ENCODE assay signal across 9 cellular contexts in the genomic region with DNA sequence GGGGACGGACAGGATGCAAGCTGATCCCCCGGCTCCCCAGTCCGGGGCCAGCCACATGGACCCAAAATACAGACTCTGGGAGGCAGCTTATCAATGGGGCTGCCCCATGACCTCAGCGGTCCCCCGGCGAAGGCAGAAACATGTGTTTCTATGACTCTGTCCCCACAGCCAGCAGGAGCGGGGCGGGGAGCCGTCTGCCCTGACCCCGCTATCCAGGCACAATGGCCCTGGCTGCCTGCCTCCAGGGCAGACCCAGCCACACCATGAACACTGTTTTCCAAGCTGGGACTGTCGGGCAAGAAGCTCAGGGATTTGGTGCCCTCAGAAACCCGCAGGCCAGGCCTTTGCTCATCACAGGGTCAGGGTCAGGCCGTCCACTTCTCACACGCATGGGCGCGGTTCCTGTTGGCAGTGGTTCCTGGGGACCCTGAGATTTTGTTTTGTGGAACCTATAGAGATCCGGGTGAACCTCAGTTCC.
DNase-seq lines count a peak whose midpoint lies in the region; ATAC-seq and TF ChIP-seq lines count a peak whose summit lies in the region.
"Had no signal": no experiment of that assay in that cellular context is flagged by ENCODE, and none has a peak within 500 bp of the region (broad histone marks: within the 10 kb centered on the region; RNA-seq: fewer than 3 reads in every experiment).

No MANE protein-coding gene starts in this region.

- TF ChIP-seq POLR2A in upper lobe of left lung (IDR thresholded peaks at IDR 0.05): no peak

- TF ChIP-seq EP300 in upper lobe of left lung (IDR thresholded peaks at IDR 0.05): no peak

- no peak for TF ChIP-seq CTCF in cardiac muscle cell (IDR thresholded peaks at IDR 0.05; ENCODE audit: low read depth, low read length)
- no peak for TF ChIP-seq CTCF in osteocyte (IDR thresholded peaks at IDR 0.05)
- TF ChIP-seq CTCF in upper lobe of left lung (IDR thresholded peaks at IDR 0.05): no peak

- DNase-seq in cardiac muscle cell (ENCODE audit: low read depth in 1 of 2, low spot score in 1 of 2) (no peak), osteocyte (ENCODE audit: extremely low spot score, unreplicated experiment) (no peak), upper lobe of left lung (no peak), HPDE6-E6E7 (ENCODE audit: extremely low spot score) (no peak), KG1 (lab: John Stamatoyannopoulos, UW) (no peak), NCI-H1436 (lab: John Stamatoyannopoulos, UW) (no peak)
- DNase-seq: activated CD8-positive, alpha-beta T cell treated with anti-CD3 and anti-CD28 coated beads, Interleukin-2, amount 10 ng/mL, durations not matched to agents 7 days and 5 days; DMS79 had no signal

- H3K4me1 Mint-ChIP-seq in osteocyte (ENCODE audit: unreplicated experiment): peaks cover 36% of the 10 kb centered on the region

- peaks cover 9% of the 10 kb centered on the region for H3K36me3 Mint-ChIP-seq in osteocyte (ENCODE audit: unreplicated experiment)

- peaks cover 8% of the 10 kb centered on the region for H3K36me3 ChIP-seq in cardiac muscle cell
- peaks cover 12 to 74% (median 51%) of the 10 kb centered on the region in 4 donors for H3K36me3 ChIP-seq in upper lobe of left lung

- 32 to 48% (median 39%) methylated on average over 17 of the region's 17 CpGs for WGBS in adipose tissue, 3 donors
- WGBS in upper lobe of left lung, 2 donors: 56% methylated on average over 6 to 13 of the region's 17 CpGs

- H3K27ac ChIP-seq in adipose tissue (ENCODE audit: low read depth, low read length): peak overlapping the region; percentile 6
- H3K27ac ChIP-seq in cardiac muscle cell: peak overlapping the region; percentile 52
- H3K27ac ChIP-seq in upper lobe of left lung: peak overlapping the region; percentile 83 to 89 (median 88)

- H3K9me3 Mint-ChIP-seq in osteocyte (ENCODE audit: unreplicated experiment): no peaks in the 10 kb centered on the region

- no peaks in the 10 kb centered on the region for H3K9me3 ChIP-seq in cardiac muscle cell (ENCODE audit: low read depth)
- no peaks in the 10 kb centered on the region for H3K9me3 ChIP-seq in upper lobe of left lung

- peak overlapping the region; percentile 83 for H3K27ac Mint-ChIP-seq in osteocyte (ENCODE audit: unreplicated experiment)
- H3K27ac Mint-ChIP-seq: activated CD8-positive, alpha-beta T cell treated with anti-CD3 and anti-CD28 coated beads, Interleukin-2, amount 10 ng/mL, durations not matched to agents 7 days and 5 days had no signal

- H3K4me1 ChIP-seq in cardiac muscle cell (ENCODE audit: low read depth): no peaks in the 10 kb centered on the region
- peaks cover 36 to 41% (median 38%) of the 10 kb centered on the region in 4 donors for H3K4me1 ChIP-seq in upper lobe of left lung

- no peaks in the 10 kb centered on the region for H3K27me3 Mint-ChIP-seq in osteocyte (ENCODE audit: unreplicated experiment)

- H3K4me3 ChIP-seq in cardiac muscle cell: no peak overlapping the region
- H3K4me3 ChIP-seq in upper lobe of left lung: no peak overlapping the region

- peak; percentile 0 to 63 for ATAC-seq in upper lobe of left lung (ENCODE audit: low FRiP score in 2 of 2)
- ATAC-seq: activated CD8-positive, alpha-beta T cell treated with anti-CD3 and anti-CD28 coated beads, Interleukin-2, amount 10 ng/mL, durations not matched to agents 7 days and 5 days had no signal

- no peak overlapping the region for H3K4me3 Mint-ChIP-seq in osteocyte (ENCODE audit: unreplicated experiment)
- H3K4me3 Mint-ChIP-seq: activated CD8-positive, alpha-beta T cell treated with anti-CD3 and anti-CD28 coated beads, Interleukin-2, amount 10 ng/mL, durations not matched to agents 7 days and 5 days had no signal

- no peaks in the 10 kb centered on the region for H3K27me3 ChIP-seq in cardiac muscle cell
- no peaks in the 10 kb centered on the region for H3K27me3 ChIP-seq in upper lobe of left lung

Comparison
In these comparisons a context has a peak if more than half of its experiments do, and no peak if none do; other contexts are left out.
1. H3K27ac ChIP-seq: peak in every context shown above with its lines; median percentile 88 in upper lobe of left lung; 52 in cardiac muscle cell; 6 in adipose tissue.